Comparison of ENCODE assay signal across 19 cellular contexts in the genomic region with DNA sequence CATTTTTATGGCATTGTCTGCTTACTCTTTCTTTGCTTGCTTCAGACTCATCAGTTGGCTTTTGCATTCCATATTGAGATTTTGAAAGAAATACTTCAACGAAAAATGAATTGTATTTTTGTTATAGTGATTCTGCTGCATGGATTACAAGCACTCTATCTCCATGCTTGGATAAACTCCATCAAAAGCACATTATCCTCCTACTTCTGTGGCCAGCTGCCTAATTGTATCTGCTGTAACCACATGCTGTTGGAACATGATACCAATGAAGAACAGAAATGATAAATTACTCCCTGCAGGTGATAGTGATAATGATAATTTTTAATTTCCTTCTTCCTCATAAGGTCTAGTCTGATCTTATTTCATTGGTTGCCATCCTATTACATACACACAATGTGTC.
DNase-seq lines count a peak whose midpoint lies in the region; ATAC-seq, FAIRE-seq and TF ChIP-seq lines count a peak whose summit lies in the region.
"Had no signal": no experiment of that assay in that cellular context is flagged by ENCODE, and none has a peak within 500 bp of the region (broad histone marks: within the 10 kb centered on the region; RNA-seq: fewer than 3 reads in every experiment).

No MANE protein-coding gene starts in this region.

- H3K4me3 ChIP-seq in mucosa of descending colon: no peak overlapping the region
- H3K4me3 ChIP-seq: coronary artery, esophagus muscularis mucosa, hepatocyte, prostate gland, testis had no signal

- FAIRE-seq in H54 (lab: Jason Lieb, UNC): no peak

- H3K4me1 ChIP-seq in mucosa of descending colon (ENCODE audit: low read depth): no peaks in the 10 kb centered on the region
- H3K4me1 ChIP-seq: esophagus muscularis mucosa, prostate gland, testis had no signal

- TF ChIP-seq CTCF in mucosa of descending colon (IDR thresholded peaks at IDR 0.05): no peak

- TF ChIP-seq POLR2A in H54 (IDR thresholded peaks at IDR 0.05; ENCODE audit: low read depth, low read length): no peak

- intact Hi-C loops in mucosa of descending colon (cut with DNase I, micrococcal nuclease): no loop called here

- DNase-seq in D341Med (ENCODE audit: low spot score): peak; percentile 31
- peak; percentile 83 for DNase-seq in NCI-H128 (lab: John Stamatoyannopoulos, UW; ENCODE audit: unreplicated experiment)
- DNase-seq in NCI-H2196 (lab: John Stamatoyannopoulos, UW; ENCODE audit: unreplicated experiment): peak; percentile 80
- no peak for DNase-seq in mucosa of descending colon
- no peak for DNase-seq in H54 (ENCODE audit: insufficient read length, low spot score)
- DNase-seq: activated CD4-positive, alpha-beta T cell treated with anti-CD3 and anti-CD28 coated beads, Interleukin-2, amount 50 U/mL, for 1 hour; activated T-cell treated with anti-CD3 and anti-CD28 coated beads, Interleukin-2, amount 50 U/mL, for 72 hours; Calu3; left cardiac atrium; MM.1S; T-helper 2 cell; testis had no signal

- H3K9me3 ChIP-seq in mucosa of descending colon: no peaks in the 10 kb centered on the region
- H3K9me3 ChIP-seq: esophagus muscularis mucosa, prostate gland, testis had no signal

- no peak for ATAC-seq in SK-N-SH treated with all-trans-retinoic acid at 6 μM for 48 hours
- ATAC-seq in HG03469 (IDR thresholded peaks at IDR 0.05; ENCODE audit: unreplicated experiment): no peak
- no peak for ATAC-seq in mucosa of descending colon
- ATAC-seq in HG03432 (IDR thresholded peaks at IDR 0.05; ENCODE audit: unreplicated experiment): no peak
- ATAC-seq: activated T-cell treated with anti-CD3 and anti-CD28 coated beads, Interleukin-2, amount 50 U/mL, for 72 hours; left cardiac atrium had no signal

- no peaks in the 10 kb centered on the region for H3K36me3 ChIP-seq in mucosa of descending colon (ENCODE audit: low read depth)
- H3K36me3 ChIP-seq: esophagus muscularis mucosa, prostate gland had no signal

TF ChIP-seq in SK-N-SH treated with all-trans-retinoic acid at 6 μM for 48 hours, 23 proteins besides CTCF, POLR2A, EP300 and RAD21:
- TF ChIP-seq, protein P1, sequence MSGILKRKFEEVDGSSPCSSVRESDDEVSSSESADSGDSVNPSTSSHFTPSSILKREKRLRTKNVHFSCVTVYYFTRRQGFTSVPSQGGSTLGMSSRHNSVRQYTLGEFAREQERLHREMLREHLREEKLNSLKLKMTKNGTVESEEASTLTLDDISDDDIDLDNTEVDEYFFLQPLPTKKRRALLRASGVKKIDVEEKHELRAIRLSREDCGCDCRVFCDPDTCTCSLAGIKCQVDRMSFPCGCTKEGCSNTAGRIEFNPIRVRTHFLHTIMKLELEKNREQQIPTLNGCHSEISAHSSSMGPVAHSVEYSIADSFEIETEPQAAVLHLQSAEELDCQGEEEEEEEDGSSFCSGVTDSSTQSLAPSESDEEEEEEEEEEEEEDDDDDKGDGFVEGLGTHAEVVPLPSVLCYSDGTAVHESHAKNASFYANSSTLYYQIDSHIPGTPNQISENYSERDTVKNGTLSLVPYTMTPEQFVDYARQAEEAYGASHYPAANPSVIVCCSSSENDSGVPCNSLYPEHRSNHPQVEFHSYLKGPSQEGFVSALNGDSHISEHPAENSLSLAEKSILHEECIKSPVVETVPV (CRISPR knock-in tag; IDR thresholded peaks at IDR 0.05): no peak
- TF ChIP-seq PPARA (CRISPR knock-in tag; IDR thresholded peaks at IDR 0.05; ENCODE audit: borderline replicate concordance) (0 out of 2 replicates have a peak, but pooled peaks have one; percentile 51), TCF4 (CRISPR knock-in tag; IDR thresholded peaks at IDR 0.05; ENCODE audit: borderline replicate concordance) (peak; percentile 78), ZNF70 (CRISPR knock-in tag; IDR thresholded peaks at IDR 0.05) (peak; percentile 80), ISL1 (CRISPR knock-in tag; IDR thresholded peaks at IDR 0.05) (peak; percentile 17; the same call in 1 of the 2 replicates)
- TF ChIP-seq, protein P2, sequence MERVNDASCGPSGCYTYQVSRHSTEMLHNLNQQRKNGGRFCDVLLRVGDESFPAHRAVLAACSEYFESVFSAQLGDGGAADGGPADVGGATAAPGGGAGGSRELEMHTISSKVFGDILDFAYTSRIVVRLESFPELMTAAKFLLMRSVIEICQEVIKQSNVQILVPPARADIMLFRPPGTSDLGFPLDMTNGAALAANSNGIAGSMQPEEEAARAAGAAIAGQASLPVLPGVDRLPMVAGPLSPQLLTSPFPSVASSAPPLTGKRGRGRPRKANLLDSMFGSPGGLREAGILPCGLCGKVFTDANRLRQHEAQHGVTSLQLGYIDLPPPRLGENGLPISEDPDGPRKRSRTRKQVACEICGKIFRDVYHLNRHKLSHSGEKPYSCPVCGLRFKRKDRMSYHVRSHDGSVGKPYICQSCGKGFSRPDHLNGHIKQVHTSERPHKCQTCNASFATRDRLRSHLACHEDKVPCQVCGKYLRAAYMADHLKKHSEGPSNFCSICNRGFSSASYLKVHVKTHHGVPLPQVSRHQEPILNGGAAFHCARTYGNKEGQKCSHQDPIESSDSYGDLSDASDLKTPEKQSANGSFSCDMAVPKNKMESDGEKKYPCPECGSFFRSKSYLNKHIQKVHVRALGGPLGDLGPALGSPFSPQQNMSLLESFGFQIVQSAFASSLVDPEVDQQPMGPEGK (CRISPR knock-in tag; IDR thresholded peaks at IDR 0.05; ENCODE audit: borderline replicate concordance): no peak
- TF ChIP-seq, protein P3, sequence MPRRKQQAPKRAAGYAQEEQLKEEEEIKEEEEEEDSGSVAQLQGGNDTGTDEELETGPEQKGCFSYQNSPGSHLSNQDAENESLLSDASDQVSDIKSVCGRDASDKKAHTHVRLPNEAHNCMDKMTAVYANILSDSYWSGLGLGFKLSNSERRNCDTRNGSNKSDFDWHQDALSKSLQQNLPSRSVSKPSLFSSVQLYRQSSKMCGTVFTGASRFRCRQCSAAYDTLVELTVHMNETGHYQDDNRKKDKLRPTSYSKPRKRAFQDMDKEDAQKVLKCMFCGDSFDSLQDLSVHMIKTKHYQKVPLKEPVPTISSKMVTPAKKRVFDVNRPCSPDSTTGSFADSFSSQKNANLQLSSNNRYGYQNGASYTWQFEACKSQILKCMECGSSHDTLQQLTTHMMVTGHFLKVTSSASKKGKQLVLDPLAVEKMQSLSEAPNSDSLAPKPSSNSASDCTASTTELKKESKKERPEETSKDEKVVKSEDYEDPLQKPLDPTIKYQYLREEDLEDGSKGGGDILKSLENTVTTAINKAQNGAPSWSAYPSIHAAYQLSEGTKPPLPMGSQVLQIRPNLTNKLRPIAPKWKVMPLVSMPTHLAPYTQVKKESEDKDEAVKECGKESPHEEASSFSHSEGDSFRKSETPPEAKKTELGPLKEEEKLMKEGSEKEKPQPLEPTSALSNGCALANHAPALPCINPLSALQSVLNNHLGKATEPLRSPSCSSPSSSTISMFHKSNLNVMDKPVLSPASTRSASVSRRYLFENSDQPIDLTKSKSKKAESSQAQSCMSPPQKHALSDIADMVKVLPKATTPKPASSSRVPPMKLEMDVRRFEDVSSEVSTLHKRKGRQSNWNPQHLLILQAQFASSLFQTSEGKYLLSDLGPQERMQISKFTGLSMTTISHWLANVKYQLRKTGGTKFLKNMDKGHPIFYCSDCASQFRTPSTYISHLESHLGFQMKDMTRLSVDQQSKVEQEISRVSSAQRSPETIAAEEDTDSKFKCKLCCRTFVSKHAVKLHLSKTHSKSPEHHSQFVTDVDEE (CRISPR knock-in tag; IDR thresholded peaks at IDR 0.05): no peak

Comparison
In these comparisons a context has a peak if more than half of its experiments do, and no peak if none do; other contexts are left out.
1. DNase-seq: peak in D341Med (single experiment), NCI-H128 (single experiment) and NCI-H2196 (single experiment); none in mucosa of descending colon (0 of 3) and H54 (single experiment).